Comparison of ENCODE assay signal across 1 cellular context in genomic region chr22:21931056-21931455, GRCh38.
TF ChIP-seq lines count a peak whose summit lies in the region.

No MANE protein-coding gene starts in this region.

TF ChIP-seq in K562, 482 proteins besides CTCF, POLR2A, EP300 and RAD21:
- TF ChIP-seq ZNF589 (CRISPR knock-in tag; IDR thresholded peaks at IDR 0.05; ENCODE audit: low read depth) (no peak), PPARD (CRISPR knock-in tag; IDR thresholded peaks at IDR 0.05) (no peak), ZNF165 (CRISPR knock-in tag; IDR thresholded peaks at IDR 0.05; ENCODE audit: borderline replicate concordance) (no peak), ELF4 (CRISPR knock-in tag; IDR thresholded peaks at IDR 0.05) (no peak), ZNF134 (CRISPR knock-in tag; conservative IDR thresholded peaks at IDR 0.05) (no peak), MEF2A (IDR thresholded peaks at IDR 0.05; ENCODE audit: control insufficient read depth, low read depth, low read length) (no peak), NFRKB (IDR thresholded peaks at IDR 0.05; ENCODE audit: low read depth) (no peak), TSC22D4 (tag; IDR thresholded peaks at IDR 0.05) (peak; percentile 85; the same call in 1 of the 2 replicates), STAT5B (CRISPR knock-in tag; IDR thresholded peaks at IDR 0.05) (no peak), ETS1 (conservative IDR thresholded peaks at IDR 0.05; ENCODE audit: control insufficient read depth, low read depth, low read length) (no peak), MAFK (IDR thresholded peaks at IDR 0.05; ENCODE audit: low read length) (peak; percentile 1; the same call in 1 of the 2 replicates), HDAC6 (IDR thresholded peaks at IDR 0.05; ENCODE audit: low read depth, low read length) (no peak)
